In the genomic region with DNA sequence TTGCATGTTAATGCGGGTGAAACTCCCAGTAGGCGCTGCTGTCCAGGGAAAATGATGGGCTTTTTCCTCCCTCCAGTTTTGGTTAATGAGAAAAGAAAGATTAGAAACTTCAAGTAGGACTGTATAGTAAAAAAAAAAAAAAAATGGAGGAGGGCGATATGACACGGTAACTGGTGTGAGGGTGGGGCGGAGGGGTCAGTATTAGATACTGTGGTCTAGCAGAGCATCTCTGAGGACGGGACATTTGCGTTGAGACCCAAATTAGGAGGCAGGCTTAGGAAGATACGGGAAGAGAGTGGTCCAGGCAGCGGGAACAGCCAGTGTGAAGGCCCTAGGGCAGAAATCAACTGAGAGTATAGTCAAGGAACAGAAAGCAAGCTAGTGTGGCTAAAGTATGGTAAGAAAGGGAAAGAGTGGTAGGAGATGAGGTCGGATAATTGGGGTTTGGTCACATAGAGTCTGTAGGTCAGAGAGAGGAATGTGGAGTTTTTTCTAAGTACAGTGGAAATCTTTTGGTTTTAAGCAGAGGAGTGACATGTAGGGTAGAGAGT, we compare ENCODE assay signal across 8 cellular contexts. TPM values are rescaled to one million over a fixed set of nuclear protein-coding genes. Genes with fewer than 3 reads are reported as not detected.
DNase-seq lines count a peak whose midpoint lies in the region; ATAC-seq and TF ChIP-seq lines count a peak whose summit lies in the region.

No MANE protein-coding gene starts in this region.

- H3K4me1 ChIP-seq in ACC112 (ENCODE audit: control insufficient read depth, insufficient read depth, low read length, unreplicated experiment) (no peaks in the 10 kb centered on the region), mononuclear cell (ENCODE audit: insufficient read depth, low read length) (peaks cover 17% of the 10 kb centered on the region)

- POLR2A ChIA-PET in HEK293T (lab: Yijun Ruan, JAX) = interaction anchor here (0.9 to 2.2 kb wide), 9 partner anchors 8 to 73 kb away, joined by 3 to 13 read pairs (median 6); partner anchors contain the start of genes HNRNPAB and NHP2

- CTCF ChIA-PET in HEK293T (lab: Yijun Ruan, JAX) = interaction anchor here (2.8 kb wide), 1 partner anchor 11 kb away, joined by 14 read pairs; no protein-coding TSS in a partner anchor

- H2AFZ ChIP-seq in ACC112 (ENCODE audit: low read length, unreplicated experiment) = no peak overlapping the region

- peak overlapping the region; percentile 98 for H3K4me3 ChIP-seq in ACC112 (ENCODE audit: low read depth, low read length)
- peak overlapping the region; percentile 72 for H3K4me3 ChIP-seq in brain microvascular endothelial cell (ENCODE audit: low read depth, low read length)
- peak overlapping the region; percentile 75 for H3K4me3 ChIP-seq in mononuclear cell (ENCODE audit: low read length)

- intact Hi-C loops in sciatic nerve (cut with DNase I) = no loop called here

- peaks cover 4% of the 10 kb centered on the region for H3K79me2 ChIP-seq in ACC112 (ENCODE audit: control insufficient read depth, insufficient read depth, low read length, unreplicated experiment)

- no peak for DNase-seq in HEK293T (ENCODE audit: extremely low spot score)
- no peak for DNase-seq in brain microvascular endothelial cell
- no peak for DNase-seq in Ammon's horn (ENCODE audit: low spot score)
- no peak for DNase-seq in T1000 (lab: John Stamatoyannopoulos, UW)
- no peak for DNase-seq in sciatic nerve (ENCODE audit: low spot score)

- H3K27ac ChIP-seq in ACC112 (ENCODE audit: low read depth, low read length) (no peak overlapping the region), brain microvascular endothelial cell (no peak overlapping the region)

- in situ Hi-C loops in brain microvascular endothelial cell (cut with HindIII; ENCODE audit: low pct_ligation_motif_present, low sequenced_read_pairs) = no loop called here

- no peak for TF ChIP-seq CTCF in brain microvascular endothelial cell (IDR thresholded peaks at IDR 0.05; ENCODE audit: low read depth, low read length, missing control alignments)

- H3K36me3 ChIP-seq in ACC112 (ENCODE audit: insufficient read depth, low read length) (no peaks in the 10 kb centered on the region), brain microvascular endothelial cell (replicated peaks) (no peaks in the 10 kb centered on the region)

- ATAC-seq in GM21526 (IDR thresholded peaks at IDR 0.05; ENCODE audit: low FRiP score, unreplicated experiment) (no peak), sciatic nerve (no peak)

- H3K27me3 ChIP-seq in ACC112 (ENCODE audit: insufficient read depth, low read length) (no peaks in the 10 kb centered on the region), brain microvascular endothelial cell (replicated peaks) (no peaks in the 10 kb centered on the region), mononuclear cell (ENCODE audit: insufficient read depth, low read length) (no peaks in the 10 kb centered on the region)

- H3K9me3 ChIP-seq in mononuclear cell (ENCODE audit: low read depth, low read length) = no peaks in the 10 kb centered on the region

TF ChIP-seq in HEK293T, 16 proteins besides CTCF, POLR2A, EP300 and RAD21:
- TF ChIP-seq, protein P1, sequence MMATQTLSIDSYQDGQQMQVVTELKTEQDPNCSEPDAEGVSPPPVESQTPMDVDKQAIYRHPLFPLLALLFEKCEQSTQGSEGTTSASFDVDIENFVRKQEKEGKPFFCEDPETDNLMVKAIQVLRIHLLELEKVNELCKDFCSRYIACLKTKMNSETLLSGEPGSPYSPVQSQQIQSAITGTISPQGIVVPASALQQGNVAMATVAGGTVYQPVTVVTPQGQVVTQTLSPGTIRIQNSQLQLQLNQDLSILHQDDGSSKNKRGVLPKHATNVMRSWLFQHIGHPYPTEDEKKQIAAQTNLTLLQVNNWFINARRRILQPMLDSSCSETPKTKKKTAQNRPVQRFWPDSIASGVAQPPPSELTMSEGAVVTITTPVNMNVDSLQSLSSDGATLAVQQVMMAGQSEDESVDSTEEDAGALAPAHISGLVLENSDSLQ (IDR thresholded peaks at IDR 0.05) = no peak
- no peak for TF ChIP-seq FOXK2 (IDR thresholded peaks at IDR 0.05)
- peak; percentile 35; the same call in 1 of the 2 replicates for TF ChIP-seq L3MBTL2 (conservative IDR thresholded peaks at IDR 0.05)
- TF ChIP-seq ZNF384 (IDR thresholded peaks at IDR 0.05) = peak; percentile 71

RNA-seq across cellular contexts. Expression of gene RMND5B, which starts 0.7 kb away (rescaled TPM):
- 10.2 TPM for total RNA-seq in mononuclear cell
- 33.4 TPM for total RNA-seq in sciatic nerve

RNA-seq across cellular contexts. Expression of gene N4BP3, which starts 18.2 kb away (rescaled TPM):
- total RNA-seq in mononuclear cell (5.1 TPM), sciatic nerve (2.6 TPM)

RNA-seq across cellular contexts. Expression of gene NHP2, which starts 22.2 kb away (rescaled TPM):
- total RNA-seq in mononuclear cell (47.5 TPM), sciatic nerve (65.0 TPM)

RNA-seq across cellular contexts. Expression of gene GMCL2, which starts 55.6 kb away (rescaled TPM):
- total RNA-seq in mononuclear cell = not detected
- total RNA-seq in sciatic nerve = not detected
